Comparison of ENCODE assay signal across 1 cellular context in genomic region chr15:55443141-55443540, GRCh38. TPM values are rescaled to one million over a fixed set of nuclear protein-coding genes. Genes with fewer than 3 reads are reported as not detected.
"Had no signal": no experiment of that assay in that cellular context is flagged by ENCODE, and none has a peak within 500 bp of the region (broad histone marks: within the 10 kb centered on the region; RNA-seq: fewer than 3 reads in every experiment).

No MANE protein-coding gene starts in this region.

RNA-seq across cellular contexts. Expression of gene PIERCE2, which starts 34.8 kb away (rescaled TPM):
- total RNA-seq: vagina had no signal
